Comparison of ENCODE assay signal across 15 cellular contexts in the genomic region with DNA sequence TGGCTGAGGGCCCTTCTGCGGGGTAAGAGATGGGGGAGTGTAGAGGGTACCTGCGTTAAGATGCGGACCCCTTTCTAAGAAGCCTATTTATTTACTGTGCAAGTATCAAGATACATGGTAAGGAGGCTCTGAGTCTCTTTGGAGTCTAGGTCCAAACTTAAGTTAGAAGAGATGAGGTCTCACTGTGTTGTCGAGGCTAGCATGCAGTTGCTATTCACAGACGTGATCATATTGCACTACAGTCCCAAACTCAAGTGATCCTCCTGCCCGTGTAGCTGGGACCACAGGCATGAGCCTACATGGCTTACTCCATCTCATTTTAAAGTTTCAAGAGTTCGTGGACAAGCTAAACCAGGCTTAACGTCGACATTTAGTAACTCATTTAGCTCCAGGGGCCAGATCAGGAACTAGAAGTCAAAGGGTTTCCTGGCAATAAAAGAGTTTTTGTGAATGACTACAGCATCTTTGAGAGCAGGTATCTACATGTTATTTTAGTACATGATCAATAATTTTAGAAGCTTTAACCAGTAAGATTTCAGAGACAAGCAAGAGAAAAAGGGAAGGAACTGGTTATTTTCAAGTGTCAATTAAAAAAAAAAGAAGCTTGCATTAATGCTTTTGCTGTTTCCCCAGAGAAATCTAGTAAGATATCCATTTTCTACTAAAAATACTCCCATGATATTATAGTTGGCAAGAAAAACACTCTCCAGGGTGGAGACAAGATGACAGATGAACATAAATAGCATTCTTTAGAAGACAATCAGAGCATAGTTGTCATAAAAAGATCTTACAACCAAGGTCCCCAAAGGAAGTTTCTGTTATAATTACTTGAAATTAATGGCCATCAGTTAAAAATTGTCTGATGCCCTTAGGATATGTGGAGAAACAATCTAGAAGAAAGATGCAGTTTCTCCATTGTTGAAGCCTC.
DNase-seq lines count a peak whose midpoint lies in the region; ATAC-seq and TF ChIP-seq lines count a peak whose summit lies in the region.
"Had no signal": no experiment of that assay in that cellular context is flagged by ENCODE, and none has a peak within 500 bp of the region (broad histone marks: within the 10 kb centered on the region; RNA-seq: fewer than 3 reads in every experiment).

No MANE protein-coding gene starts in this region.

- no peaks in the 10 kb centered on the region for H3K36me3 ChIP-seq in SK-N-MC (ENCODE audit: insufficient read depth, low read length)
- H3K36me3 ChIP-seq in osteoblast (ENCODE audit: insufficient read depth, low read length), result no peaks in the 10 kb centered on the region
- H3K36me3 ChIP-seq: Peyer's patch had no signal

- H3K27me3 ChIP-seq in osteoblast (ENCODE audit: insufficient read depth, low read length), result no peaks in the 10 kb centered on the region
- H3K27me3 ChIP-seq: Peyer's patch had no signal

- DNase-seq in GDM1 (lab: John Stamatoyannopoulos, UW), result peak; percentile 28
- DNase-seq in SK-N-MC (ENCODE audit: low read depth, low spot score), result peak; percentile 5
- DNase-seq in fibroblast of peridontal ligament (ENCODE audit: extremely low read depth), result peak; percentile 46
- DNase-seq in osteoblast (ENCODE audit: insufficient read length, low spot score, missing footprints), result no peak
- DNase-seq in RPMI8226, result no peak
- DNase-seq in stimulated activated CD4-positive, alpha-beta T cell treated with anti-CD3 and anti-CD28 coated beads, Interleukin-4, amount 100 ng/mL, for 24 hours, result no peak
- DNase-seq in activated CD4-positive, alpha-beta memory T cell treated with anti-CD3 and anti-CD28 coated beads, Interleukin-2, amount 10 ng/mL, durations not matched to agents 7 days and 5 days, result no peak
- DNase-seq: CD4-positive, CD25-positive, alpha-beta regulatory T cell; NCI-H1048; NCI-H446; Peyer's patch; T1000 had no signal

- H3K27ac Mint-ChIP-seq in activated CD4-positive, alpha-beta memory T cell treated with anti-CD3 and anti-CD28 coated beads, Interleukin-2, amount 10 ng/mL, durations not matched to agents 7 days and 5 days, result no peak overlapping the region
- H3K27ac Mint-ChIP-seq: CD4-positive, CD25-positive, alpha-beta regulatory T cell; progenitor cell of endocrine pancreas; stimulated activated naive CD8-positive, alpha-beta T cell treated with anti-CD3 and anti-CD28 coated beads, Interleukin-15, Interleukin-2, amounts not matched to agents 100 ng/mL and 50 ng/mL, for 24 hours had no signal

- H3K4me3 ChIP-seq in SK-N-MC (no peak overlapping the region), osteoblast (ENCODE audit: insufficient read depth, low read length) (no peak overlapping the region)
- H3K4me3 ChIP-seq: Peyer's patch had no signal

- H3K79me2 ChIP-seq in osteoblast (ENCODE audit: insufficient read depth, low read length), result peaks cover 58% of the 10 kb centered on the region

- ATAC-seq in GM18517 (IDR thresholded peaks at IDR 0.05; ENCODE audit: unreplicated experiment), result no peak

- POLR2A ChIA-PET in activated CD4-positive, alpha-beta memory T cell treated with anti-CD3 and anti-CD28 coated beads, Interleukin-2, amount 10 ng/mL, durations not matched to agents 7 days and 5 days (lab: Charles Lee), result no interaction called here

- TF ChIP-seq CTCF in osteoblast (IDR thresholded peaks at IDR 0.05; ENCODE audit: extremely low read depth, low read depth, low read length), result no peak

- H3K4me1 Mint-ChIP-seq in activated CD4-positive, alpha-beta memory T cell treated with anti-CD3 and anti-CD28 coated beads, Interleukin-2, amount 10 ng/mL, durations not matched to agents 7 days and 5 days, result no peaks in the 10 kb centered on the region
- H3K4me1 Mint-ChIP-seq: CD4-positive, CD25-positive, alpha-beta regulatory T cell had no signal

- no peaks in the 10 kb centered on the region for H3K9me3 Mint-ChIP-seq in activated CD4-positive, alpha-beta memory T cell treated with anti-CD3 and anti-CD28 coated beads, Interleukin-2, amount 10 ng/mL, durations not matched to agents 7 days and 5 days
- H3K9me3 Mint-ChIP-seq: stimulated activated naive CD8-positive, alpha-beta T cell treated with anti-CD3 and anti-CD28 coated beads, Interleukin-15, Interleukin-2, amounts not matched to agents 100 ng/mL and 50 ng/mL, for 24 hours had no signal

- H3K9me3 ChIP-seq in SK-N-MC (ENCODE audit: low read depth, low read length) (no peaks in the 10 kb centered on the region), osteoblast (ENCODE audit: low read depth, low read length) (no peaks in the 10 kb centered on the region)
- H3K9me3 ChIP-seq: Peyer's patch had no signal

- peaks cover 46% of the 10 kb centered on the region for H3K27me3 Mint-ChIP-seq in activated CD4-positive, alpha-beta memory T cell treated with anti-CD3 and anti-CD28 coated beads, Interleukin-2, amount 10 ng/mL, durations not matched to agents 7 days and 5 days
- H3K27me3 Mint-ChIP-seq: progenitor cell of endocrine pancreas had no signal

- no peaks in the 10 kb centered on the region for H3K36me3 Mint-ChIP-seq in activated CD4-positive, alpha-beta memory T cell treated with anti-CD3 and anti-CD28 coated beads, Interleukin-2, amount 10 ng/mL, durations not matched to agents 7 days and 5 days (ENCODE audit: low read depth)
- H3K36me3 Mint-ChIP-seq: CD4-positive, CD25-positive, alpha-beta regulatory T cell had no signal

- peak overlapping the region; percentile 7; the same call in 1 of the 2 replicates for H3K27ac ChIP-seq in SK-N-MC
- peak overlapping the region; percentile 87 for H3K27ac ChIP-seq in osteoblast (ENCODE audit: low read depth, low read length)
- H3K27ac ChIP-seq: Peyer's patch had no signal

- peak overlapping the region; percentile 21 for H3K4me2 ChIP-seq in osteoblast (ENCODE audit: insufficient read depth, low read length)

- H3K4me1 ChIP-seq in osteoblast (ENCODE audit: insufficient read depth, low read length), result peaks cover 65% of the 10 kb centered on the region

- H3K9ac ChIP-seq in SK-N-MC (ENCODE audit: insufficient read length), result no peak overlapping the region

- no peak overlapping the region for H2AFZ ChIP-seq in osteoblast (ENCODE audit: low read length)

- H3K4me3 Mint-ChIP-seq in activated CD4-positive, alpha-beta memory T cell treated with anti-CD3 and anti-CD28 coated beads, Interleukin-2, amount 10 ng/mL, durations not matched to agents 7 days and 5 days, result no peak overlapping the region
- H3K4me3 Mint-ChIP-seq: CD4-positive, CD25-positive, alpha-beta regulatory T cell; stimulated activated naive CD8-positive, alpha-beta T cell treated with anti-CD3 and anti-CD28 coated beads, Interleukin-15, Interleukin-2, amounts not matched to agents 100 ng/mL and 50 ng/mL, for 24 hours had no signal

- CTCF ChIA-PET in activated CD4-positive, alpha-beta memory T cell treated with anti-CD3 and anti-CD28 coated beads, Interleukin-2, amount 10 ng/mL, durations not matched to agents 7 days and 5 days (lab: Charles Lee), result interaction anchor here (1.2 kb wide), 1 partner anchor 41 kb away, joined by 3 read pairs; no protein-coding TSS in a partner anchor

- no peaks in the 10 kb centered on the region for H4K20me1 ChIP-seq in osteoblast (ENCODE audit: insufficient read depth, low read length)

Comparison
In these comparisons a context has a peak if more than half of its experiments do, and no peak if none do; other contexts are left out.
1. DNase-seq: peak in GDM1 (single experiment), SK-N-MC (single experiment) and fibroblast of peridontal ligament (single experiment); none in osteoblast (single experiment), RPMI8226 (single experiment), stimulated activated CD4-positive, alpha-beta T cell treated with anti-CD3 and anti-CD28 coated beads, Interleukin-4, amount 100 ng/mL, for 24 hours (single experiment) and activated CD4-positive, alpha-beta memory T cell treated with anti-CD3 and anti-CD28 coated beads, Interleukin-2, amount 10 ng/mL, durations not matched to agents 7 days and 5 days (single experiment).